16 cellular contexts compared by ENCODE assay signal in genomic region chr5:18114161-18114802, GRCh38.
A peak's percentile ranks its signal among the peaks of the same experiment; 100 is the strongest.
DNase-seq lines count a peak whose midpoint lies in the region; ATAC-seq and TF ChIP-seq lines count a peak whose summit lies in the region.
"Had no signal": no experiment of that assay in that cellular context is flagged by ENCODE, and none has a peak within 500 bp of the region (broad histone marks: within the 10 kb centered on the region; RNA-seq: fewer than 3 reads in every experiment).

No MANE protein-coding gene starts in this region.

- no peak overlapping the region for H3K9ac ChIP-seq in adipocyte (ENCODE audit: low read length)

- H3K27ac ChIP-seq in osteoblast (ENCODE audit: low read depth, low read length), result no peak overlapping the region
- no peak overlapping the region for H3K27ac ChIP-seq in Peyer's patch
- H3K27ac ChIP-seq: left ventricle myocardium inferior, ovary, suprapubic skin had no signal

- H3K79me2 ChIP-seq in osteoblast (ENCODE audit: insufficient read depth, low read length), result no peaks in the 10 kb centered on the region

- H3K4me1 ChIP-seq in adipocyte (ENCODE audit: control insufficient read depth, insufficient read depth, low read length) (no peaks in the 10 kb centered on the region), osteoblast (ENCODE audit: insufficient read depth, low read length) (no peaks in the 10 kb centered on the region), Peyer's patch (no peaks in the 10 kb centered on the region)
- H3K4me1 ChIP-seq: left ventricle myocardium inferior, suprapubic skin had no signal

- DNase-seq in COR-L47 (lab: John Stamatoyannopoulos, UW), result peak; percentile 51
- peak; percentile 22 for DNase-seq in NCI-H1417 treated with DMSO at 0.1 percent for 48 hours (lab: John Stamatoyannopoulos, UW)
- peak; percentile 13 for DNase-seq in adipocyte (ENCODE audit: low read depth)
- no peak for DNase-seq in left lobe of liver (ENCODE audit: low spot score)
- no peak for DNase-seq in osteoblast (ENCODE audit: insufficient read length, low spot score, missing footprints)
- no peak for DNase-seq in Peyer's patch
- no peak for DNase-seq in activated naive CD4-positive, alpha-beta T cell treated with Interleukin-2 at 50 U/mL for 16 hours
- DNase-seq: activated CD4-positive, alpha-beta T cell treated with anti-CD3 and anti-CD28 coated beads for 1 hour; activated effector memory CD4-positive, alpha-beta T cell treated with Interleukin-2 at 50 U/mL for 16 hours; left ventricle myocardium inferior; ovary; SHP77 treated with DMSO at 0.1 percent for 48 hours; stimulated activated CD4-positive, alpha-beta T cell treated with anti-CD3 and anti-CD28 coated beads, Interleukin-4, amount 100 ng/mL, for 1 hour; T-helper 9 cell had no signal

- no peak for TF ChIP-seq POLR2A in Peyer's patch (IDR thresholded peaks at IDR 0.05)

- H3K9me3 ChIP-seq in adipocyte (ENCODE audit: control insufficient read depth, low read length) (no peaks in the 10 kb centered on the region), osteoblast (ENCODE audit: low read depth, low read length) (no peaks in the 10 kb centered on the region), Peyer's patch (no peaks in the 10 kb centered on the region)
- H3K9me3 ChIP-seq: ovary, suprapubic skin had no signal

- no peak overlapping the region for H3K4me2 ChIP-seq in osteoblast (ENCODE audit: insufficient read depth, low read length)

- H3K27me3 ChIP-seq in adipocyte (replicated peaks; ENCODE audit: control insufficient read depth, insufficient read depth, low read length) (no peaks in the 10 kb centered on the region), osteoblast (ENCODE audit: insufficient read depth, low read length) (no peaks in the 10 kb centered on the region), Peyer's patch (no peaks in the 10 kb centered on the region)
- H3K27me3 ChIP-seq: ovary, suprapubic skin had no signal

- no peak for TF ChIP-seq CTCF in osteoblast (IDR thresholded peaks at IDR 0.05; ENCODE audit: extremely low read depth, low read depth, low read length)
- TF ChIP-seq CTCF in Peyer's patch (IDR thresholded peaks at IDR 0.05), result no peak

- no peaks in the 10 kb centered on the region for H4K20me1 ChIP-seq in osteoblast (ENCODE audit: insufficient read depth, low read length)

- no peaks in the 10 kb centered on the region for H3K36me3 ChIP-seq in adipocyte (ENCODE audit: control insufficient read depth, insufficient read depth, low read length, severe bottlenecking)
- H3K36me3 ChIP-seq in osteoblast (ENCODE audit: insufficient read depth, low read length), result no peaks in the 10 kb centered on the region
- H3K36me3 ChIP-seq in Peyer's patch, result no peaks in the 10 kb centered on the region
- H3K36me3 ChIP-seq: left ventricle myocardium inferior, ovary, suprapubic skin had no signal

- ATAC-seq in left lobe of liver (peak; percentile 31), HG02763 (IDR thresholded peaks at IDR 0.05; ENCODE audit: unreplicated experiment) (no peak)

- H2AFZ ChIP-seq in osteoblast (ENCODE audit: low read length), result no peak overlapping the region

- H3K4me3 ChIP-seq in adipocyte (ENCODE audit: low read length) (no peak overlapping the region), osteoblast (ENCODE audit: insufficient read depth, low read length) (no peak overlapping the region), Peyer's patch (no peak overlapping the region)
- H3K4me3 ChIP-seq: left ventricle myocardium inferior, ovary, suprapubic skin had no signal

Comparison
In these comparisons a context has a peak if more than half of its experiments do, and no peak if none do; other contexts are left out.
1. DNase-seq: peak in COR-L47 (single experiment), NCI-H1417 treated with DMSO at 0.1 percent for 48 hours (single experiment) and adipocyte (single experiment); none in left lobe of liver (single experiment), osteoblast (single experiment), Peyer's patch (0 of 3) and activated naive CD4-positive, alpha-beta T cell treated with Interleukin-2 at 50 U/mL for 16 hours (single experiment).